In genomic region chr19:45569619-45570421, GRCh38 we compare ENCODE assay signal across 1 cellular context.
TF ChIP-seq lines count a peak whose summit lies in the region.

No MANE protein-coding gene starts in this region.

TF ChIP-seq in H1, 55 proteins besides CTCF, POLR2A, EP300 and RAD21 (continued from another document):
- no peak for TF ChIP-seq ATF3 (IDR thresholded peaks at IDR 0.05; ENCODE audit: insufficient read depth, low read depth, low read length)
- no peak for TF ChIP-seq RBBP5 (IDR thresholded peaks at IDR 0.05; ENCODE audit: borderline replicate concordance, low read depth, low read length)
- TF ChIP-seq HDAC2 (IDR thresholded peaks at IDR 0.05; ENCODE audit: borderline replicate concordance in 1 of 2, low read depth in 2 of 2, low read length in 2 of 2) = peak in 1 of 2 experiments; percentile 73; a peak in 1 of 4 replicates
- TF ChIP-seq YY1 (IDR thresholded peaks at IDR 0.05; ENCODE audit: low read depth, low read length) = peak; percentile 70; the same call in 1 of the 2 replicates
